ENCODE assay signal across 9 cellular contexts in the genomic region with DNA sequence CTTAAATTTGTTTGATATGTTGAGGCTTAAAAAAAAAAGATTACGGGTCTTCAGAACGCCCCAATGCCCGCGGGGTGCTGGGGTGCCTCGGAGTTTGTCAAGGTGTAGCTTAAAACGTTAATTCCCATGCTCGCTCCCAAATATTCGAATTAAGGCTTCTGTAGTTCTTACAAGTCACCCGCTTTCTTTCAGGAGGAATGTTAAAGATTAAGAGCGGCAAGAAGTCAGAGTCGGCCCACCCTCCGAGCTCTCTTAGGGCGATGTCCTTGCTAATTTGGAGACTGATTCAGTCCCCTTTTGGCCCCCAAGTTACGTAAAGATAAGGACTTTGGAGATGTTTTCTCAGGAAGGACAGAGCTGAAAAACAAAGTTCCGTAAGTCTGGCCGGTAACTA. TPM values are rescaled to one million over a fixed set of nuclear protein-coding genes. Genes with fewer than 3 reads are reported as not detected.
A peak's percentile ranks its signal among the peaks of the same experiment; 100 is the strongest.
DNase-seq lines count a peak whose midpoint lies in the region; ATAC-seq, FAIRE-seq and TF ChIP-seq lines count a peak whose summit lies in the region.
"Had no signal": no experiment of that assay in that cellular context is flagged by ENCODE, and none has a peak within 500 bp of the region (broad histone marks: within the 10 kb centered on the region; RNA-seq: fewer than 3 reads in every experiment).

No MANE protein-coding gene starts in this region.

- H3K4me1 Mint-ChIP-seq in brain (peaks cover 39% of the 10 kb centered on the region), memory B cell (peaks cover 28% of the 10 kb centered on the region)

- H3K4me2 ChIP-seq in IMR-90 (ENCODE audit: low read depth, low read length): peak overlapping the region; percentile 62

- H3K9me1 ChIP-seq in IMR-90 (ENCODE audit: insufficient read depth, low read length): peaks cover 5% of the 10 kb centered on the region; the same call in 1 of the 2 replicates

- peak overlapping the region; percentile 95 for H3K9ac ChIP-seq in IMR-90 (ENCODE audit: low read depth, low read length)

- H3K4me1 ChIP-seq in IMR-90 (ENCODE audit: control insufficient read depth, insufficient read depth, low read length): no peaks in the 10 kb centered on the region; the same call in 1 of the 2 replicates

- peak overlapping the region; percentile 93 for H2AK9ac ChIP-seq in IMR-90 (replicated peaks; ENCODE audit: low read depth, low read length, poor library complexity)

- H3K23ac ChIP-seq in IMR-90 (ENCODE audit: low read depth, low read length): peak overlapping the region; percentile 99

- peak overlapping the region; percentile 99 for H3K56ac ChIP-seq in IMR-90 (ENCODE audit: extremely low read depth, insufficient read depth, low read length)

- intact Hi-C loops in IMR-90 (cut with micrococcal nuclease): no loop called here

- peak overlapping the region; percentile 97 to 100 (median 100) for H3K27ac Mint-ChIP-seq in brain
- peak overlapping the region; percentile 95 for H3K27ac Mint-ChIP-seq in memory B cell

- peaks cover 6% of the 10 kb centered on the region for H3K36me3 ChIP-seq in IMR-90 (ENCODE audit: control insufficient read depth, insufficient read depth, low read length)

- H4K5ac ChIP-seq in IMR-90 (ENCODE audit: low read depth, low read length): peak overlapping the region; percentile 83

- H3K27ac ChIP-seq in IMR-90 (ENCODE audit: insufficient read depth, low read length): peak overlapping the region; percentile 90

- ATAC-seq in IMR-90 (ENCODE audit: low read depth) (no peak), memory B cell (ENCODE audit: low read depth) (no peak), GM18511 (IDR thresholded peaks at IDR 0.05; ENCODE audit: unreplicated experiment) (no peak)

- peaks cover 0 to 8% of the 10 kb centered on the region in 2 experiments; a peak in 2 of 4 replicates for H3K79me1 ChIP-seq in IMR-90 (ENCODE audit: low read depth in 1 of 2, low read length in 2 of 2)

- H3K27me3 Mint-ChIP-seq in brain: peaks cover 12% of the 10 kb centered on the region
- no peaks in the 10 kb centered on the region for H3K27me3 Mint-ChIP-seq in memory B cell

- peak overlapping the region; percentile 86 for H2BK5ac ChIP-seq in IMR-90 (ENCODE audit: low read depth, low read length, poor library complexity, severe bottlenecking)

- TF ChIP-seq POLR2A in IMR-90 (IDR thresholded peaks at IDR 0.05; ENCODE audit: low read depth, low read length): no peak

- H2AFZ ChIP-seq in IMR-90 (replicated peaks; ENCODE audit: low read length, poor library complexity): peak overlapping the region; percentile 95

- H3K36me3 Mint-ChIP-seq in brain (peaks cover 35% of the 10 kb centered on the region), memory B cell (peaks cover 6% of the 10 kb centered on the region)

- H4K91ac ChIP-seq in IMR-90 (ENCODE audit: insufficient read depth, low read depth, low read length): peak overlapping the region; percentile 96

- no TSS peak for BruUV-seq in IMR-90 (replicated peaks; lab: Mats Ljungman, UMichigan)

- peak overlapping the region; percentile 98 for H3K4ac ChIP-seq in IMR-90 (ENCODE audit: low read depth, low read length)

- no CpG with 5 or more reads among the region's 16 CpGs for WGBS in IMR-90 (ENCODE audit: extremely low coverage in 2 of 2, insufficient read length in 1 of 2), 2 experiments

- no peak overlapping the region for H2BK20ac ChIP-seq in IMR-90 (ENCODE audit: low read depth, low read length)

- H3K4me3 ChIP-seq in IMR-90 (ENCODE audit: insufficient read depth, low read depth, low read length): peak overlapping the region; percentile 63

- TF ChIP-seq RAD21 in IMR-90 (IDR thresholded peaks at IDR 0.05; ENCODE audit: low read length): no peak

- H2BK120ac ChIP-seq in IMR-90 (ENCODE audit: low read depth, low read length): peak overlapping the region; percentile 71

- no peaks in the 10 kb centered on the region for H3K9me3 ChIP-seq in IMR-90 (ENCODE audit: control insufficient read depth, insufficient read depth, low read length)

- peak overlapping the region; percentile 95 to 100 (median 99) for H3K4me3 Mint-ChIP-seq in brain
- H3K4me3 Mint-ChIP-seq in memory B cell: peak overlapping the region; percentile 98

- peak overlapping the region; percentile 96 to 100 for H4K8ac ChIP-seq in IMR-90 (ENCODE audit: low read depth in 2 of 2, low read length in 2 of 2)

- TF ChIP-seq CTCF in IMR-90 (conservative IDR thresholded peaks at IDR 0.05; ENCODE audit: low read depth, low read length): no peak
- TF ChIP-seq CTCF in brain (conservative IDR thresholded peaks at IDR 0.05): no peak

- H2BK15ac ChIP-seq in IMR-90 (ENCODE audit: low read depth, low read length): 0 out of 3 replicates have a peak overlapping the region, but pooled peaks have one; percentile 22

- FAIRE-seq in urothelium cell line (lab: Jason Lieb, UNC): no peak

- peak overlapping the region; percentile 100 for H3K14ac ChIP-seq in IMR-90 (replicated peaks; ENCODE audit: low read depth, low read length)

- POLR2A ChIA-PET in IMR-90 (lab: Charles Lee; ENCODE audit: unreplicated experiment): interaction anchor here (0.7 kb wide), 1 partner anchor 20 kb away, joined by 3 read pairs; no protein-coding TSS in a partner anchor

- peak overlapping the region; percentile 76 for H3K18ac ChIP-seq in IMR-90 (ENCODE audit: low read depth, low read length)

- CTCF ChIA-PET in IMR-90 (lab: Yijun Ruan, JAX): no interaction called here

- no peaks in the 10 kb centered on the region for H3K27me3 ChIP-seq in IMR-90 (ENCODE audit: control insufficient read depth, insufficient read depth, low read length)

- in situ Hi-C loops in IMR-90 (cut with MboI; ENCODE audit: low sequenced_read_pairs): no loop called here

- H3K9me3 Mint-ChIP-seq in brain (peaks cover 0 to 7% (median 4%) of the 10 kb centered on the region in 5 experiments), memory B cell (no peaks in the 10 kb centered on the region)

- dilution Hi-C loops in IMR-90 (cut with HindIII; ENCODE audit: low sequenced_read_pairs, unreplicated experiment): no loop called here

- peak; percentile 28 for DNase-seq in D341Med (ENCODE audit: low spot score)
- DNase-seq in IMR-90: peak; percentile 12
- DNase-seq in memory B cell (ENCODE audit: low spot score in 2 of 2): peak in 1 of 2 donors; percentile 21
- DNase-seq in Kasumi-1 (lab: John Stamatoyannopoulos, UW): no peak
- no peak for DNase-seq in middle frontal gyrus (ENCODE audit: extremely low spot score, low spot score)
- DNase-seq in urothelium cell line (ENCODE audit: low spot score): no peak

- H4K20me1 ChIP-seq in IMR-90 (ENCODE audit: insufficient read depth, low read length): peaks cover 42% of the 10 kb centered on the region

- peak overlapping the region; percentile 89 for H2AK5ac ChIP-seq in IMR-90 (ENCODE audit: low read depth, low read length)

TF ChIP-seq in IMR-90, 13 proteins besides CTCF, POLR2A, EP300 and RAD21:
- no peak for TF ChIP-seq MXI1 (IDR thresholded peaks at IDR 0.05; ENCODE audit: borderline replicate concordance, low read depth, low read length)
- TF ChIP-seq NFE2L2 (IDR thresholded peaks at IDR 0.05; ENCODE audit: low read depth, low read length): no peak
TF ChIP-seq in IMR-90: peak in this region for 0.

RNA-seq across cellular contexts. Expression of a gene that starts 0.8 kb away (rescaled TPM):
- total RNA-seq in IMR-90 (2012; rRNA removed): 856 and 1,596 TPM in 2 replicates
- polyA plus RNA-seq in IMR-90 (2012; rRNA removed) (929 and 3,169 TPM in 2 replicates), brain (ENCODE audit: insufficient read depth, low read depth, low replicate concordance) (407 TPM)
- 105 and 178 TPM in 2 replicates for polyA plus RNA-seq in IMR-90 (2012; cell fraction: cytosol; rRNA removed)
- 29.5 and 252 TPM in 2 replicates for polyA plus RNA-seq in IMR-90 (2012; cell fraction: nucleus; rRNA removed; ENCODE audit: low replicate concordance)

RNA-seq across cellular contexts. Expression of a gene that starts 32.6 kb away (rescaled TPM):
- total RNA-seq in IMR-90 (2012; rRNA removed): under 0.01 TPM in 1 of 2 replicates, not detected in the other
- polyA plus RNA-seq in IMR-90 (2012; rRNA removed): 0.15 and 0.22 TPM in 2 replicates
- 0.11 TPM in 1 of 2 replicates, not detected in the other for polyA plus RNA-seq in IMR-90 (2012; cell fraction: cytosol; rRNA removed)
- 0.65 and 0.67 TPM in 2 replicates for polyA plus RNA-seq in IMR-90 (2012; cell fraction: nucleus; rRNA removed; ENCODE audit: low replicate concordance)
- 0.58 TPM for polyA plus RNA-seq in brain (ENCODE audit: insufficient read depth, low read depth, low replicate concordance)
- total RNA-seq: SK-MEL-5 had no signal

Comparison
In these comparisons a context has a peak if more than half of its experiments do, and no peak if none do; other contexts are left out.
1. DNase-seq: peak in D341Med (single experiment) and IMR-90 (single experiment); none in Kasumi-1 (0 of 2), middle frontal gyrus (single experiment) and urothelium cell line (single experiment).